In genomic region chr2:108621689-108622681, GRCh38 we compare ENCODE assay signal across 7 cellular contexts.
A peak's percentile ranks its signal among the peaks of the same experiment; 100 is the strongest.
DNase-seq lines count a peak whose midpoint lies in the region; ATAC-seq and TF ChIP-seq lines count a peak whose summit lies in the region.

No MANE protein-coding gene starts in this region.

- H3K36me3 Mint-ChIP-seq in H9 (ENCODE audit: insufficient read depth in 1 of 3, low read depth in 3 of 3) = peaks cover 0 to 1% (median 0%) of the 10 kb centered on the region in 3 experiments; a peak in 1 of 7 replicates
- H3K36me3 Mint-ChIP-seq in dendritic cell treated with granulocyte-macrophage colony-stimulating factor and Interleukin-4, amounts not matched to agents 40 ng/mL and 50 ng/mL, for 4 days (ENCODE audit: low read depth) = peaks cover 30% of the 10 kb centered on the region

- H2BK5ac ChIP-seq in H9 (ENCODE audit: insufficient read length, low read length) = no peak overlapping the region

- H3K27me3 Mint-ChIP-seq in H9 (ENCODE audit: low read depth) = no peaks in the 10 kb centered on the region
- no peaks in the 10 kb centered on the region for H3K27me3 Mint-ChIP-seq in dendritic cell treated with granulocyte-macrophage colony-stimulating factor and Interleukin-4, amounts not matched to agents 40 ng/mL and 50 ng/mL, for 4 days

- H3K9ac ChIP-seq in H9 (ENCODE audit: extremely low read depth, insufficient read length, low read length) = no peak overlapping the region

- no peaks in the 10 kb centered on the region for H3K9me2 ChIP-seq in OCI-LY7 (ENCODE audit: insufficient read depth, low read length)

- no peaks in the 10 kb centered on the region for H3K36me3 ChIP-seq in OCI-LY7 (ENCODE audit: insufficient read depth, low read length)
- no peaks in the 10 kb centered on the region for H3K36me3 ChIP-seq in neutrophil

- no peak overlapping the region for H2AK5ac ChIP-seq in H9 (ENCODE audit: insufficient read length, low read length)

- no peak overlapping the region for H4K91ac ChIP-seq in H9 (ENCODE audit: insufficient read length, low read depth, low read length)

- no peaks in the 10 kb centered on the region for H3K27me3 ChIP-seq in H9 (ENCODE audit: insufficient read depth, low read length)
- no peaks in the 10 kb centered on the region for H3K27me3 ChIP-seq in neutrophil

- DNase-seq in H9 = no peak
- no peak for DNase-seq in OCI-LY7 (ENCODE audit: low spot score)
- DNase-seq in stimulated activated CD4-positive, alpha-beta T cell treated with anti-CD3 and anti-CD28 coated beads, Interleukin-2, amount 100 ng/mL, for 48 hours = no peak
- no peak for DNase-seq in NCI-H226

- WGBS in H9 (ENCODE audit: extremely low coverage, insufficient read length, low lambda C conversion rate) = no CpG with 5 or more reads among the region's 2 CpGs

- no peaks in the 10 kb centered on the region for H3K23me2 ChIP-seq in H9 (ENCODE audit: insufficient read length, low read depth, low read length, poor library complexity, severe bottlenecking)

- no peaks in the 10 kb centered on the region for H4K20me1 ChIP-seq in H9 (ENCODE audit: control insufficient read depth, insufficient read depth, insufficient read length)
- no peaks in the 10 kb centered on the region for H4K20me1 ChIP-seq in OCI-LY7 (ENCODE audit: insufficient read depth, low read length)

- H3K4me2 ChIP-seq in H9 (ENCODE audit: insufficient read depth, insufficient read length, low read length) (no peak overlapping the region), OCI-LY7 (ENCODE audit: low read length) (peak overlapping the region; percentile 72)

- H3K9me3 ChIP-seq in H9 (ENCODE audit: control insufficient read depth, low read depth, low read length) = no peaks in the 10 kb centered on the region
- no peaks in the 10 kb centered on the region for H3K9me3 ChIP-seq in OCI-LY7 (ENCODE audit: low read length)
- no peaks in the 10 kb centered on the region for H3K9me3 ChIP-seq in neutrophil

- H2BK20ac ChIP-seq in H9 (ENCODE audit: low read depth, low read length, poor library complexity, severe bottlenecking) = no peak overlapping the region

- no peak overlapping the region for H3K23ac ChIP-seq in H9 (ENCODE audit: insufficient read length, low read depth, low read length)

- peak overlapping the region; percentile 91 to 99 (median 93) for H3K27ac Mint-ChIP-seq in H9
- peak overlapping the region; percentile 91 for H3K27ac Mint-ChIP-seq in dendritic cell treated with granulocyte-macrophage colony-stimulating factor and Interleukin-4, amounts not matched to agents 40 ng/mL and 50 ng/mL, for 4 days

- no peaks in the 10 kb centered on the region for H3K9me3 Mint-ChIP-seq in H9
- no peaks in the 10 kb centered on the region for H3K9me3 Mint-ChIP-seq in dendritic cell treated with granulocyte-macrophage colony-stimulating factor and Interleukin-4, amounts not matched to agents 40 ng/mL and 50 ng/mL, for 4 days

- H3K79me2 ChIP-seq in H9 (ENCODE audit: insufficient read depth, low read length) (no peaks in the 10 kb centered on the region; the same call in 1 of the 2 replicates), OCI-LY7 (ENCODE audit: insufficient read depth, low read depth, low read length) (peaks cover 76% of the 10 kb centered on the region)

- H3K4me1 ChIP-seq in H9 (ENCODE audit: insufficient read depth, low read length) = peaks cover 9% of the 10 kb centered on the region; the same call in 1 of the 2 replicates
- peaks cover 76% of the 10 kb centered on the region for H3K4me1 ChIP-seq in OCI-LY7 (ENCODE audit: insufficient read depth, low read length, poor library complexity, severe bottlenecking)
- peaks cover 37 to 41% of the 10 kb centered on the region in 2 experiments for H3K4me1 ChIP-seq in neutrophil (ENCODE audit: control insufficient read depth in 1 of 2, insufficient read depth in 1 of 2, low read depth in 1 of 2, low read length in 1 of 2)

- H4K8ac ChIP-seq in H9 (replicated peaks; ENCODE audit: insufficient read length, low read depth, low read length) = no peak overlapping the region

- H3K18ac ChIP-seq in H9 (ENCODE audit: insufficient read length, low read depth, low read length) = no peak overlapping the region

- H3K4me1 Mint-ChIP-seq in H9 = peaks cover 54 to 59% of the 10 kb centered on the region in 2 experiments
- peaks cover 57% of the 10 kb centered on the region for H3K4me1 Mint-ChIP-seq in dendritic cell treated with granulocyte-macrophage colony-stimulating factor and Interleukin-4, amounts not matched to agents 40 ng/mL and 50 ng/mL, for 4 days (ENCODE audit: low read depth)

- TF ChIP-seq CTCF in H9 (conservative IDR thresholded peaks at IDR 0.05) = no peak
- no peak for TF ChIP-seq CTCF in OCI-LY7 (conservative IDR thresholded peaks at IDR 0.05; ENCODE audit: low read length)
- no peak for TF ChIP-seq CTCF in neutrophil (IDR thresholded peaks at IDR 0.05)

- no peak overlapping the region for H3T11ph ChIP-seq in H9 (ENCODE audit: low read length)

- POLR2A ChIA-PET in OCI-LY7 (lab: Charles Lee) = interaction anchor here (0.5 to 19.3 kb wide), 10 partner anchors 8 to 88 kb away, joined by 3 to 356 read pairs (median 4); no protein-coding TSS in a partner anchor

- no peak overlapping the region for H2BK120ac ChIP-seq in H9 (ENCODE audit: low read depth, low read length, poor library complexity, severe bottlenecking)

- H2BK12ac ChIP-seq in H9 (ENCODE audit: insufficient read length, low read depth, low read length) = no peak overlapping the region

- no peak overlapping the region for H2AFZ ChIP-seq in H9 (ENCODE audit: low read length)
- peak overlapping the region; percentile 13; the same call in 1 of the 2 replicates for H2AFZ ChIP-seq in OCI-LY7 (ENCODE audit: low read length)

- no peak for ATAC-seq in HG02610 (IDR thresholded peaks at IDR 0.05; ENCODE audit: unreplicated experiment)

- no peak overlapping the region for H3K56ac ChIP-seq in H9 (ENCODE audit: insufficient read length, low read depth, low read length)

- H3K27ac ChIP-seq in H9 (ENCODE audit: insufficient read length, low read depth, low read length) = no peak overlapping the region
- peak overlapping the region; percentile 93 for H3K27ac ChIP-seq in OCI-LY7 (ENCODE audit: low read depth, low read length, poor library complexity, severe bottlenecking)
- peak overlapping the region; percentile 88 for H3K27ac ChIP-seq in neutrophil

- no peak overlapping the region for H2BK15ac ChIP-seq in H9 (ENCODE audit: low read depth, low read length)

- H3K4me3 ChIP-seq in OCI-LY7 (ENCODE audit: low read depth, low read length, poor library complexity, severe bottlenecking) = peak overlapping the region; percentile 71
- H3K4me3 ChIP-seq in neutrophil (ENCODE audit: low read depth in 1 of 2, low read length in 1 of 2) = peak overlapping the region; percentile 54 to 57

- H3K14ac ChIP-seq in H9 (ENCODE audit: insufficient read depth, low read length) = no peak overlapping the region

- no TSS peak for BruUV-seq in OCI-LY7 (replicated peaks; lab: Mats Ljungman, UMichigan)

- H4K5ac ChIP-seq in H9 (ENCODE audit: insufficient read length, low read depth, low read length) = no peak overlapping the region

- intact Hi-C loops in OCI-LY7 (cut with micrococcal nuclease; ENCODE audit: unreplicated experiment) = loop anchor here (5.0 kb wide), 2 partner anchors 95 to 165 kb away; partner anchors contain the start of genes CCDC138 and RANBP2
- intact Hi-C loops in dendritic cell treated with granulocyte-macrophage colony-stimulating factor and Interleukin-4, amounts not matched to agents 40 ng/mL and 50 ng/mL, for 4 days (cut with micrococcal nuclease) = loop anchor here (2.0 to 10.0 kb wide), 2 partner anchors 15 to 93 kb away; partner anchors contain the start of gene RANBP2

- H3K4ac ChIP-seq in H9 (ENCODE audit: low read depth, low read length) = no peak overlapping the region

- H3K4me3 Mint-ChIP-seq in H9 = peak overlapping the region; percentile 49 to 84
- no peak overlapping the region for H3K4me3 Mint-ChIP-seq in dendritic cell treated with granulocyte-macrophage colony-stimulating factor and Interleukin-4, amounts not matched to agents 40 ng/mL and 50 ng/mL, for 4 days

- H3K79me1 ChIP-seq in H9 (ENCODE audit: insufficient read depth, low read depth, low read length, poor library complexity, severe bottlenecking) = no peaks in the 10 kb centered on the region

- CTCF ChIA-PET in OCI-LY7 (lab: Charles Lee; ENCODE audit: unreplicated experiment) = interaction anchor here (1.1 to 5.0 kb wide), 3 partner anchors 13 to 16 kb away, joined by 3 to 24 read pairs (median 4); no protein-coding TSS in a partner anchor
